ENCODE assay signal across 20 cellular contexts in the genomic region with DNA sequence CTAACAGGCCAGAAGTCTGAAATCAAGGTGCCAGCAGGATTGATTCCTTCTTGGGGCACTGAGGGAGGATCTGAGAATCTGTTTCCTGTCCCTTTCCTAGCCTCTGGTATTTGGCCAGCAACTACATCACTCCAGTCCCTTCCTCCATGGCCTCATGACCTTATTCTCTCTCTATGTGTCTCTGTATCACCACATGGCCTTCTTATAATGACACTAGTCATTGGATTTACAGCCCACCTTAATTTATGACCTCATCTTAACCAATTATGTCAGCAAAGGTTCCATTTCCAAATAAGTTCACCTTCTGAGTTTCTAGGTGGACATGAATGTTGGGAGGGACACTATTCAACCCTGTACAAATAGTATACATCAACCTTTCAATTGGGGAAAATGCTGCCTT. TPM values are rescaled to one million over a fixed set of nuclear protein-coding genes. Genes with fewer than 3 reads are reported as not detected.
"Had no signal": no experiment of that assay in that cellular context is flagged by ENCODE, and none has a peak within 500 bp of the region (broad histone marks: within the 10 kb centered on the region; RNA-seq: fewer than 3 reads in every experiment).

No MANE protein-coding gene starts in this region.

- DNase-seq: activated CD4-positive, alpha-beta memory T cell treated with anti-CD3 and anti-CD28 coated beads for 36 hours; activated CD8-positive, alpha-beta memory T cell treated with anti-CD3 and anti-CD28 coated beads, Interleukin-2, amount 50 U/mL, for 4 hours; activated naive CD8-positive, alpha-beta T cell treated with anti-CD3 and anti-CD28 coated beads, Interleukin-2, amount 10 ng/mL, durations not matched to agents 7 days and 5 days; foreskin melanocyte; head of caudate nucleus; mammary epithelial cell; mucosa of descending colon; occipital lobe; spleen; stimulated activated CD4-positive, alpha-beta T cell treated with anti-CD3 and anti-CD28 coated beads, Interleukin-1b, Interleukin-23, amount 100 ng/mL, for 48 hours; stimulated activated naive CD4-positive, alpha-beta T cell; upper lobe of left lung had no signal

- ATAC-seq: left lobe of liver; mucosa of descending colon; natural killer cell treated with Interleukin-12 subunit alpha and Interleukin-12 subunit beta and Interleukin-15 and Interleukin-18, amount 100 ng/mL, for 72 hours; sciatic nerve had no signal

- H3K4me3 Mint-ChIP-seq: activated CD4-positive, alpha-beta memory T cell treated with anti-CD3 and anti-CD28 coated beads for 36 hours; activated naive CD8-positive, alpha-beta T cell treated with anti-CD3 and anti-CD28 coated beads, Interleukin-2, amount 10 ng/mL, durations not matched to agents 7 days and 5 days; activated T-helper 1 cell treated with anti-CD3 and anti-CD28 coated beads, Interleukin-12 subunit alpha, Interleukin-12 subunit beta, Interleukin-2, Interleukin-4 antibody, amounts not matched to agents 30 ng/mL and 10 ng/mL and 1 ng/mL, durations not matched to agents 14 hours and 24 hours and 36 hours; natural killer cell treated with Interleukin-12 subunit alpha and Interleukin-12 subunit beta and Interleukin-15 and Interleukin-18, amount 100 ng/mL, for 72 hours had no signal

- H3K36me3 Mint-ChIP-seq: activated CD4-positive, alpha-beta memory T cell treated with anti-CD3 and anti-CD28 coated beads for 36 hours; natural killer cell treated with Interleukin-12 subunit alpha and Interleukin-12 subunit beta and Interleukin-15 and Interleukin-18, amount 100 ng/mL, for 72 hours had no signal

- H3K4me3 ChIP-seq: ascending aorta, mucosa of descending colon, prostate gland, spleen, upper lobe of left lung had no signal

- H3K36me3 ChIP-seq: ascending aorta, prostate gland, spleen, upper lobe of left lung had no signal

- H3K27me3 Mint-ChIP-seq: activated CD4-positive, alpha-beta memory T cell treated with anti-CD3 and anti-CD28 coated beads for 36 hours; activated naive CD8-positive, alpha-beta T cell treated with anti-CD3 and anti-CD28 coated beads, Interleukin-2, amount 10 ng/mL, durations not matched to agents 7 days and 5 days; natural killer cell treated with Interleukin-12 subunit alpha and Interleukin-12 subunit beta and Interleukin-15 and Interleukin-18, amount 100 ng/mL, for 72 hours had no signal

- H3K4me1 ChIP-seq: ascending aorta, prostate gland, upper lobe of left lung had no signal

- H3K27ac ChIP-seq: ascending aorta, prostate gland, upper lobe of left lung had no signal

- H3K27ac Mint-ChIP-seq: activated CD4-positive, alpha-beta memory T cell treated with anti-CD3 and anti-CD28 coated beads for 36 hours; activated naive CD8-positive, alpha-beta T cell treated with anti-CD3 and anti-CD28 coated beads, Interleukin-2, amount 10 ng/mL, durations not matched to agents 7 days and 5 days; activated T-helper 1 cell treated with anti-CD3 and anti-CD28 coated beads, Interleukin-12 subunit alpha, Interleukin-12 subunit beta, Interleukin-2, Interleukin-4 antibody, amounts not matched to agents 30 ng/mL and 10 ng/mL and 1 ng/mL, durations not matched to agents 14 hours and 24 hours and 36 hours had no signal

- H3K9me3 Mint-ChIP-seq: activated T-helper 1 cell treated with anti-CD3 and anti-CD28 coated beads, Interleukin-12 subunit alpha, Interleukin-12 subunit beta, Interleukin-2, Interleukin-4 antibody, amounts not matched to agents 30 ng/mL and 10 ng/mL and 1 ng/mL, durations not matched to agents 14 hours and 24 hours and 36 hours; natural killer cell treated with Interleukin-12 subunit alpha and Interleukin-12 subunit beta and Interleukin-15 and Interleukin-18, amount 100 ng/mL, for 72 hours had no signal

- H3K9me3 ChIP-seq: ascending aorta, mucosa of descending colon, prostate gland, upper lobe of left lung had no signal

RNA-seq across cellular contexts. Expression of a gene that starts 29.3 kb away (rescaled TPM):
- total RNA-seq: ascending aorta, bronchial epithelial cell, endothelial cell of umbilical vein, mammary epithelial cell had no signal
